Comparison of ENCODE assay signal across 8 cellular contexts in genomic region chr18:70195852-70196434, GRCh38. TPM values are rescaled to one million over a fixed set of nuclear protein-coding genes. Genes with fewer than 3 reads are reported as not detected.
DNase-seq lines count a peak whose midpoint lies in the region; FAIRE-seq and TF ChIP-seq lines count a peak whose summit lies in the region.

No MANE protein-coding gene starts in this region.

- intact Hi-C loops in endothelial cell of umbilical vein (cut with micrococcal nuclease) = loop anchor here (1.0 to 2.0 kb wide), 4 partner anchors 23 to 258 kb away; no protein-coding TSS in a partner anchor

- H3K27me3 ChIP-seq in GM06990 (replicated peaks; ENCODE audit: control insufficient read depth, insufficient read depth, low read length) (no peaks in the 10 kb centered on the region), endothelial cell of umbilical vein (ENCODE audit: control insufficient read depth in 2 of 2, insufficient read depth in 2 of 2, low read length in 2 of 2) (no peaks in the 10 kb centered on the region)

- H3K36me3 ChIP-seq in GM06990 (ENCODE audit: control insufficient read depth, insufficient read depth, low read length) = peaks cover 1% of the 10 kb centered on the region
- H3K36me3 ChIP-seq in endothelial cell of umbilical vein (ENCODE audit: control insufficient read depth in 2 of 2, extremely low read depth in 1 of 2, insufficient read depth in 2 of 2, low read length in 2 of 2) = peaks cover 0 to 4% of the 10 kb centered on the region in 2 experiments

- no peaks in the 10 kb centered on the region for H3K9me3 ChIP-seq in endothelial cell of umbilical vein (replicated peaks; ENCODE audit: control insufficient read depth, insufficient read depth, low read length)

- no peaks in the 10 kb centered on the region for H3K4me1 ChIP-seq in endothelial cell of umbilical vein (ENCODE audit: control insufficient read depth, extremely low read depth, insufficient read depth, low read length)

- TF ChIP-seq POLR2A in endothelial cell of umbilical vein (IDR thresholded peaks at IDR 0.05; ENCODE audit: low read depth, low read length) = no peak

- FAIRE-seq in endothelial cell of umbilical vein (lab: Jason Lieb, UNC) = peak; percentile 57

- dilution Hi-C loops in endothelial cell of umbilical vein (cut with MboI; ENCODE audit: extremely low pct_ligation_motif_present, low sequenced_read_pairs) = no loop called here

- H3K27ac ChIP-seq in 22Rv1 = no peak overlapping the region
- no peak overlapping the region for H3K27ac ChIP-seq in endothelial cell of umbilical vein (ENCODE audit: insufficient read depth, low read depth, low read length)

- no peaks in the 10 kb centered on the region for H3K9me1 ChIP-seq in endothelial cell of umbilical vein (replicated peaks; ENCODE audit: control insufficient read depth, extremely low read depth, insufficient read depth, low read length)

- no peak overlapping the region for H2AFZ ChIP-seq in endothelial cell of umbilical vein (ENCODE audit: low read depth, low read length)

- no peak for DNase-seq in GM06990 (ENCODE audit: extremely low read depth, insufficient read length)
- peak; percentile 54 for DNase-seq in HT-29 (ENCODE audit: low spot score)
- DNase-seq in RPMI7951 (ENCODE audit: low read depth) = peak; percentile 38
- DNase-seq in endothelial cell of umbilical vein (ENCODE audit: low read depth, low spot score) = peak; percentile 57
- peak; percentile 41 for DNase-seq in middle frontal gyrus (ENCODE audit: extremely low spot score, low spot score)
- no peak for DNase-seq in cerebellar nuclear complex (lab: John Stamatoyannopoulos, UW)
- no peak for DNase-seq in stimulated activated CD4-positive, alpha-beta T cell treated with anti-CD3 and anti-CD28 coated beads, Interleukin-2, amount 100 ng/mL, for 24 hours

- POLR2A ChIA-PET in endothelial cell of umbilical vein (lab: Charles Lee) = interaction anchor here (0.9 kb wide), 1 partner anchor 10 kb away, joined by 3 read pairs; the partner anchor contains the start of gene RTTN

- H3K4me3 ChIP-seq in GM06990 (replicated peaks; ENCODE audit: low read depth, low read length) = no peak overlapping the region
- H3K4me3 ChIP-seq in endothelial cell of umbilical vein (replicated peaks in 1 of 3; ENCODE audit: insufficient read depth in 1 of 3, low read depth in 1 of 3, low read length in 3 of 3) = no peak overlapping the region

- CTCF ChIA-PET in endothelial cell of umbilical vein (lab: Charles Lee) = interaction anchor here (0.6 to 8.3 kb wide), 48 partner anchors 9 to 295 kb away, joined by 3 to 304 read pairs (median 5); partner anchors contain the start of genes RTTN and SOCS6

- no peaks in the 10 kb centered on the region for H3K79me2 ChIP-seq in endothelial cell of umbilical vein (ENCODE audit: control insufficient read depth, insufficient read depth, low read length)

- no TSS peak for BruUV-seq in endothelial cell of umbilical vein (replicated peaks; lab: Mats Ljungman, UMichigan)

- no peak overlapping the region for H3K4me2 ChIP-seq in endothelial cell of umbilical vein (ENCODE audit: insufficient read depth, low read length)

- no peak overlapping the region for H3K9ac ChIP-seq in endothelial cell of umbilical vein (replicated peaks; ENCODE audit: extremely low read depth, insufficient read depth, low read length)

- TF ChIP-seq CTCF in 22Rv1 (IDR thresholded peaks at IDR 0.05) = peak; percentile 84
- TF ChIP-seq CTCF in GM06990 (IDR thresholded peaks at IDR 0.05; ENCODE audit: insufficient read depth, low read length, poor library complexity, severe bottlenecking) = peak; percentile 79
- peak; percentile 62 to 64 for TF ChIP-seq CTCF in endothelial cell of umbilical vein (IDR thresholded peaks at IDR 0.05; ENCODE audit: extremely low read depth in 1 of 2, insufficient read depth in 1 of 2, low read depth in 1 of 2, low read length in 2 of 2)

- no peaks in the 10 kb centered on the region for H4K20me1 ChIP-seq in endothelial cell of umbilical vein (replicated peaks; ENCODE audit: control insufficient read depth, extremely low read depth, insufficient read depth, low read length)

TF ChIP-seq in endothelial cell of umbilical vein, 7 proteins besides CTCF, POLR2A, EP300 and RAD21:
- TF ChIP-seq MYC (IDR thresholded peaks at IDR 0.05; ENCODE audit: low read depth, low read length) = no peak
- no peak for TF ChIP-seq POLR2AphosphoS5 (IDR thresholded peaks at IDR 0.05; ENCODE audit: insufficient read depth, low read depth, low read length)
- no peak for TF ChIP-seq EZH2 (IDR thresholded peaks at IDR 0.05; ENCODE audit: borderline replicate concordance, low read depth, low read length, severe bottlenecking)
- no peak for TF ChIP-seq FOS (IDR thresholded peaks at IDR 0.05; ENCODE audit: borderline replicate concordance, insufficient read depth, low read length)
- TF ChIP-seq, protein P1, sequence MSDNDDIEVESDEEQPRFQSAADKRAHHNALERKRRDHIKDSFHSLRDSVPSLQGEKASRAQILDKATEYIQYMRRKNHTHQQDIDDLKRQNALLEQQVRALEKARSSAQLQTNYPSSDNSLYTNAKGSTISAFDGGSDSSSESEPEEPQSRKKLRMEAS (IDR thresholded peaks at IDR 0.05; ENCODE audit: insufficient read depth, insufficient read length) = no peak
- no peak for TF ChIP-seq JUN (IDR thresholded peaks at IDR 0.05; ENCODE audit: borderline replicate concordance, insufficient read depth, insufficient read length, low read depth)
- TF ChIP-seq GATA2 (IDR thresholded peaks at IDR 0.05; ENCODE audit: insufficient read depth, insufficient read length, low read depth, low read length) = no peak

RNA-seq across cellular contexts. Expression of gene RTTN, which starts 9.5 kb away (rescaled TPM):
- total RNA-seq in HT-29 (2014; rRNA removed; shearing (Covaris generic)) = 6.2 and 8.0 TPM in 2 replicates
- total RNA-seq in RPMI7951 (2014; rRNA removed; shearing (Covaris generic)) = 14.0 and 17.7 TPM in 2 replicates
- 16.7 and 17.4 TPM in 2 replicates for total RNA-seq in endothelial cell of umbilical vein
- polyA plus RNA-seq in endothelial cell of umbilical vein = 2.9 and 3.1 TPM in 2 replicates
- 3.3 and 3.6 TPM in 2 replicates for polyA plus RNA-seq in endothelial cell of umbilical vein (2011; cell fraction: cytosol; rRNA removed)
- polyA plus RNA-seq in endothelial cell of umbilical vein (2011; cell fraction: nucleus; rRNA removed) = 20.7 and 24.0 TPM in 2 replicates
- polyA plus RNA-seq in endothelial cell of umbilical vein (2012) = 3.3 and 6.5 TPM in 2 replicates
- 20.7 and 25.0 TPM in 2 replicates for polyA minus RNA-seq in endothelial cell of umbilical vein
- 10.5 TPM for polyA minus RNA-seq in endothelial cell of umbilical vein (2011; cell fraction: cytosol; rRNA and poly(A)+ RNA removed)
- 81.7 and 144 TPM in 2 replicates for polyA minus RNA-seq in endothelial cell of umbilical vein (2011; cell fraction: nucleus; rRNA and poly(A)+ RNA removed)

Comparison
In these comparisons a context has a peak if more than half of its experiments do, and no peak if none do; other contexts are left out.
1. DNase-seq: peak in HT-29 (single experiment), RPMI7951 (single experiment), endothelial cell of umbilical vein (single experiment) and middle frontal gyrus (single experiment); none in GM06990 (single experiment), cerebellar nuclear complex (0 of 2) and stimulated activated CD4-positive, alpha-beta T cell treated with anti-CD3 and anti-CD28 coated beads, Interleukin-2, amount 100 ng/mL, for 24 hours (0 of 2).
2. Peak in every context shown above with its lines, with median percentiles within 50 percentile points of each other: CTCF ChIP-seq.